In genomic region chr12:4526923-4527546, GRCh38 we compare ENCODE assay signal across 7 cellular contexts. TPM values are rescaled to one million over a fixed set of nuclear protein-coding genes. Genes with fewer than 3 reads are reported as not detected.
DNase-seq lines count a peak whose midpoint lies in the region; ATAC-seq, FAIRE-seq and TF ChIP-seq lines count a peak whose summit lies in the region.

No MANE protein-coding gene starts in this region.

- no peaks in the 10 kb centered on the region for H3K27me3 Mint-ChIP-seq in chondrocyte (ENCODE audit: low read depth)

- 96% methylated on average over 2 of the region's 2 CpGs for WGBS in pancreas, 2 donors

- H3K4me3 Mint-ChIP-seq in chondrocyte (ENCODE audit: unreplicated experiment): no peak overlapping the region

- DNase-seq in NB4 (ENCODE audit: low read depth) (peak; percentile 17), chondrocyte (ENCODE audit: low spot score) (no peak), pancreas (no peak)

- H3K4me3 ChIP-seq in NB4 (ENCODE audit: low read depth, low read length): no peak overlapping the region
- H3K4me3 ChIP-seq in pancreas: no peak overlapping the region

- no peak overlapping the region for H3K27ac Mint-ChIP-seq in chondrocyte (ENCODE audit: unreplicated experiment)

- intact Hi-C loops in pancreas (cut with DNase I): no loop called here

- H3K4me1 ChIP-seq in pancreas: no peaks in the 10 kb centered on the region

- no peaks in the 10 kb centered on the region for H3K4me1 Mint-ChIP-seq in chondrocyte (ENCODE audit: low read depth)

- H3K9me3 ChIP-seq in pancreas: no peaks in the 10 kb centered on the region

- no peaks in the 10 kb centered on the region for H3K9me3 Mint-ChIP-seq in chondrocyte (ENCODE audit: low read depth)

- no peak overlapping the region for H3K27ac ChIP-seq in pancreas

- peak; percentile 95 for FAIRE-seq in G401.6 (lab: Jason Lieb, UNC)
- FAIRE-seq in pancreas (lab: Jason Lieb, UNC): peak; percentile 98

- no peak for ATAC-seq in pancreas
- ATAC-seq in HG03039 (IDR thresholded peaks at IDR 0.05; ENCODE audit: unreplicated experiment): no peak
- no peak for ATAC-seq in HG02938 (IDR thresholded peaks at IDR 0.05; ENCODE audit: unreplicated experiment)
- no peak for ATAC-seq in HG03378 (IDR thresholded peaks at IDR 0.05; ENCODE audit: unreplicated experiment)

- peaks cover 7% of the 10 kb centered on the region for H3K36me3 Mint-ChIP-seq in chondrocyte (ENCODE audit: low read depth)

- H3K36me3 ChIP-seq in pancreas: peaks cover 0 to 11% (median 0%) of the 10 kb centered on the region in 3 donors

- TF ChIP-seq CTCF in NB4 (IDR thresholded peaks at IDR 0.05; ENCODE audit: low read depth, low read length): no peak
- peak; percentile 91 for TF ChIP-seq CTCF in chondrocyte (IDR thresholded peaks at IDR 0.05)
- peak; percentile 26 to 52 (median 40) for TF ChIP-seq CTCF in pancreas (IDR thresholded peaks at IDR 0.05)

- no peaks in the 10 kb centered on the region for H3K27me3 ChIP-seq in pancreas

- no peak for TF ChIP-seq POLR2A in NB4 (IDR thresholded peaks at IDR 0.05; ENCODE audit: extremely low read depth, insufficient read length)

RNA-seq across cellular contexts. Expression of gene RAD51AP1, which starts 11.7 kb away (rescaled TPM):
- 3.8 to 8.7 TPM (median 3.8 TPM) in 3 replicates for total RNA-seq in chondrocyte
- 1 to 10 TPM in 2 of 6 donors, under 1 TPM in 3, not detected in 1; 0.28 to 1.7 (median 0.93) TPM for total RNA-seq in pancreas
- under 1 TPM; 0.11 to 0.99 TPM for polyA plus RNA-seq in pancreas

RNA-seq across cellular contexts. Expression of gene DYRK4, which starts 35.0 kb away (rescaled TPM):
- 37.9 to 48.6 TPM (median 38.7 TPM) in 3 replicates for total RNA-seq in chondrocyte
- 10 to 100 TPM; 15.2 to 23.7 (median 18.5) TPM for total RNA-seq in pancreas
- polyA plus RNA-seq in pancreas: 10 to 100 TPM; 38.7 to 50.2 TPM
